31 cellular contexts compared by ENCODE assay signal in the genomic region with DNA sequence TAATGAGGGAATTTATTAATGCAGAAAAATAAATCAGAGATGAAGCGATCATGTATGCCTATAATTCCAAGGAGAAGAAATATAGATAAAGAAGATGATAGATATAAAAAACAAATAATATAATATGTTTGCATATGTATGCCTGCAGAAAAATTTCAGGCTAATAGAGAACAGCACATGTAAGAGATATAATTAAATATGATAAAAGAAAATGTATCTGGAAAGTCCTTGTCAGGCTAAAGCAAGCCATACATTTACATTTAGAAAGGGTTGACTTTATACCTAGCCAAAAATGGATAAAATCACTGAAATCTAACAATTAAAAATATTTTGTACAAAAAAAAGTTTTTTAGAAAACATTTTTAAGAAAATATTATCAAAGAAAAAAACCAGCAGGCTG.
"Had no signal": no experiment of that assay in that cellular context is flagged by ENCODE, and none has a peak within 500 bp of the region (broad histone marks: within the 10 kb centered on the region; RNA-seq: fewer than 3 reads in every experiment).

No MANE protein-coding gene starts in this region.

- H3K9me3 ChIP-seq: adrenal gland, ascending aorta, body of pancreas, breast epithelium had no signal

- H3K4me3 ChIP-seq: adrenal gland, ascending aorta, body of pancreas, breast epithelium, cardiac muscle cell had no signal

- H3K27me3 ChIP-seq: adrenal gland, ascending aorta, body of pancreas, brain microvascular endothelial cell, breast epithelium, cardiac muscle cell had no signal

- ATAC-seq: activated naive CD4-positive, alpha-beta T cell treated with anti-CD3 and anti-CD28 coated beads, Interleukin-2, amount 50 U/mL, for 72 hours; activated naive CD8-positive, alpha-beta T cell treated with anti-CD3 and anti-CD28 coated beads, Interleukin-2, amount 50 U/mL, for 24 hours; activated T-cell treated with anti-CD3 and anti-CD28 coated beads, Interleukin-2, amount 50 U/mL, for 4 hours; activated T-cell treated with anti-CD3 and anti-CD28 coated beads, Interleukin-2, amount 50 U/mL, for 72 hours; activated T-helper 17 cell treated with anti-CD3 and anti-CD28 coated beads, Interleukin-2, amount 50 U/mL, for 72 hours; body of pancreas had no signal

- DNase-seq: activated effector memory CD4-positive, alpha-beta T cell treated with anti-CD3 and anti-CD28 coated beads, Interleukin-2, amount 50 U/mL, for 16 hours; activated effector memory CD4-positive, alpha-beta T cell treated with Interleukin-2 at 50 U/mL for 16 hours; activated gamma-delta T cell; activated gamma-delta T cell treated with Interleukin-2 at 50 U/mL for 16 hours; activated naive CD4-positive, alpha-beta T cell; activated naive CD4-positive, alpha-beta T cell treated with anti-CD3 and anti-CD28 coated beads for 36 hours; activated naive CD4-positive, alpha-beta T cell treated with anti-CD3 and anti-CD28 coated beads, Interleukin-2, amount 10 ng/mL, durations not matched to agents 7 days and 5 days; activated naive CD4-positive, alpha-beta T cell treated with anti-CD3 and anti-CD28 coated beads, Interleukin-2, amount 50 U/mL, for 16 hours; activated naive CD4-positive, alpha-beta T cell treated with Interleukin-2 at 50 U/mL for 16 hours; activated naive CD8-positive, alpha-beta T cell treated with anti-CD3 and anti-CD28 coated beads for 36 hours; activated naive CD8-positive, alpha-beta T cell treated with anti-CD3 and anti-CD28 coated beads, Interleukin-2, amount 10 ng/mL, durations not matched to agents 7 days and 5 days; activated naive CD8-positive, alpha-beta T cell treated with anti-CD3 and anti-CD28 coated beads, Interleukin-2, amount 50 U/mL, for 24 hours; activated T-cell treated with anti-CD3 and anti-CD28 coated beads, Interleukin-2, amount 50 U/mL, for 24 hours; activated T-cell treated with anti-CD3 and anti-CD28 coated beads, Interleukin-2, amount 50 U/mL, for 4 hours; activated T-cell treated with anti-CD3 and anti-CD28 coated beads, Interleukin-2, amount 50 U/mL, for 48 hours; activated T-cell treated with anti-CD3 and anti-CD28 coated beads, Interleukin-2, amount 50 U/mL, for 72 hours; adrenal gland; amniotic stem cell; amygdala; anterior cingulate cortex; aorta; body of pancreas; brain microvascular endothelial cell; caudate nucleus; central memory CD4-positive, alpha-beta T cell; cerebellar nuclear complex had no signal

- H3K4me1 ChIP-seq: adrenal gland, ascending aorta, body of pancreas, breast epithelium had no signal

- H3K27ac ChIP-seq: adrenal gland, ascending aorta, body of pancreas, brain microvascular endothelial cell, breast epithelium, cardiac muscle cell had no signal

- H3K36me3 ChIP-seq: adrenal gland, ascending aorta, brain microvascular endothelial cell, breast epithelium, cardiac muscle cell had no signal
